ENCODE assay signal across 19 cellular contexts in genomic region chr20:43363506-43363905, GRCh38.
A peak's percentile ranks its signal among the peaks of the same experiment; 100 is the strongest.
DNase-seq lines count a peak whose midpoint lies in the region; ATAC-seq and TF ChIP-seq lines count a peak whose summit lies in the region.
"Had no signal": no experiment of that assay in that cellular context is flagged by ENCODE, and none has a peak within 500 bp of the region (broad histone marks: within the 10 kb centered on the region; RNA-seq: fewer than 3 reads in every experiment).

No MANE protein-coding gene starts in this region.

- H3K36me3 ChIP-seq in GM23248 (ENCODE audit: low read depth) (no peaks in the 10 kb centered on the region), RWPE2 (ENCODE audit: low read depth) (no peaks in the 10 kb centered on the region), BE2C (no peaks in the 10 kb centered on the region)

- H3K4me3 ChIP-seq in GM23248 (no peak overlapping the region), RWPE2 (ENCODE audit: severe bottlenecking) (no peak overlapping the region), BE2C (ENCODE audit: low read depth, low read length) (no peak overlapping the region)
- H3K4me3 ChIP-seq: GM12878 had no signal

- in situ Hi-C loops in GM23248 (cut with MboI) = no loop called here

- no peak overlapping the region for H3K4me2 ChIP-seq in GM23248 (ENCODE audit: unreplicated experiment)

- H3K27me3 ChIP-seq in GM23248 (replicated peaks; ENCODE audit: insufficient read depth) (no peaks in the 10 kb centered on the region), RWPE2 (ENCODE audit: insufficient read depth, poor library complexity, severe bottlenecking) (peaks cover 31% of the 10 kb centered on the region), BE2C (peaks cover 13% of the 10 kb centered on the region)

- no peaks in the 10 kb centered on the region for H3K9me3 ChIP-seq in GM23248 (ENCODE audit: low read depth)
- no peaks in the 10 kb centered on the region for H3K9me3 ChIP-seq in RWPE2 (ENCODE audit: severe bottlenecking)
- H3K9me3 ChIP-seq in BE2C = no peaks in the 10 kb centered on the region

- H3K79me2 ChIP-seq in GM23248 (ENCODE audit: insufficient read depth) = no peaks in the 10 kb centered on the region

- DNase-seq in GM23248 (peak; percentile 58), RWPE2 (ENCODE audit: low spot score) (peak; percentile 73), left kidney (ENCODE audit: low read depth, low spot score) (peak; percentile 7), BE2C (no peak), epidermal melanocyte (ENCODE audit: insufficient read length, low spot score) (no peak), kidney tubule cell (ENCODE audit: low spot score) (no peak)
- DNase-seq: ACHN; C1 segment of cervical spinal cord; CD8-positive, alpha-beta T cell; H7; KG1; NCI-H1694; NCI-H2081; NCI-H2171 treated with DMSO at 0.1 percent for 48 hours; NCI-H524 treated with DMSO at 0.1 percent for 48 hours; OCI-M1 had no signal

- TF ChIP-seq CTCF in RWPE2 (IDR thresholded peaks at IDR 0.05; ENCODE audit: poor library complexity, severe bottlenecking) (no peak), BE2C (IDR thresholded peaks at IDR 0.05; ENCODE audit: low read depth, low read length) (no peak)

- no peaks in the 10 kb centered on the region for H3K9me2 ChIP-seq in GM23248 (ENCODE audit: insufficient read depth)

- WGBS in GM23248 (ENCODE audit: low coverage in 1 of 2, low lambda C conversion rate in 2 of 2, missing lambda C conversion rate in 2 of 2), 2 experiments = 46 to 56% methylated on average over 13 of the region's 13 CpGs

- H3K27ac ChIP-seq in GM23248 (no peak overlapping the region), RWPE2 (ENCODE audit: poor library complexity, severe bottlenecking) (no peak overlapping the region)
- H3K27ac ChIP-seq: HL-60 had no signal

- H3K9ac ChIP-seq in GM23248 = no peak overlapping the region

- no peaks in the 10 kb centered on the region for H4K20me1 ChIP-seq in GM23248 (ENCODE audit: insufficient read depth)

- no peak overlapping the region for H2AFZ ChIP-seq in GM23248

- H3K4me1 ChIP-seq in GM23248 (ENCODE audit: insufficient read depth) = no peaks in the 10 kb centered on the region; the same call in 1 of the 2 replicates
- H3K4me1 ChIP-seq in RWPE2 (ENCODE audit: insufficient read depth, poor library complexity, severe bottlenecking) = no peaks in the 10 kb centered on the region
- H3K4me1 ChIP-seq in BE2C = no peaks in the 10 kb centered on the region

- no peaks in the 10 kb centered on the region for H3F3A ChIP-seq in GM23248 (ENCODE audit: insufficient read depth)

- 0 out of 3 replicates have a peak, but pooled peaks have one; percentile 7 for ATAC-seq in RWPE2 (ENCODE audit: low read depth)
- no peak for ATAC-seq in HG02981 (IDR thresholded peaks at IDR 0.05; ENCODE audit: unreplicated experiment)
- ATAC-seq: CD8-positive, alpha-beta T cell; GM12878 had no signal

Comparison
In these comparisons a context has a peak if more than half of its experiments do, and no peak if none do; other contexts are left out.
1. DNase-seq: peak in GM23248 (single experiment), RWPE2 (single experiment) and left kidney (single experiment); none in BE2C (single experiment), epidermal melanocyte (single experiment) and kidney tubule cell (single experiment).